In the genomic region with DNA sequence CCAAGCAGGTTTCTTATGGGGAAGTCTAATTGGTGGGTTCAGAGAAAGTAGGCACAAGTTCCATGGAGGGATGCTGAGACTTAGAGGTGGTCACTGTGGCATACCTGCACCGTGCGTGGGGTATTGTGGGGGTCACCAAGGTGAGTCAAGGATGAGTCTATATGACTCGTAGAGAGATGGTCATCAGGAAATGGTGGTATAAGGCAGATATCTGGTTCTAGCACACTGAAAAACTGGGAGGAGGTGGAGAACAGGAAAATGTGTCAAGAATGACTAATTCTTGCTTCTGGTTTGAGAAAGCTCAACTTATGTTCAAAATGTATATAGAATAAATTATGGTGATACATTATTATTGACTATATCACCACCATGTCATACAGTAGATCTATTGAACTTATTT, we compare ENCODE assay signal across 24 cellular contexts.
A peak's percentile ranks its signal among the peaks of the same experiment; 100 is the strongest.
DNase-seq lines count a peak whose midpoint lies in the region; ATAC-seq, FAIRE-seq and TF ChIP-seq lines count a peak whose summit lies in the region.
"Had no signal": no experiment of that assay in that cellular context is flagged by ENCODE, and none has a peak within 500 bp of the region (broad histone marks: within the 10 kb centered on the region; RNA-seq: fewer than 3 reads in every experiment).

No MANE protein-coding gene starts in this region.

- TF ChIP-seq CTCF in RWPE2 (IDR thresholded peaks at IDR 0.05; ENCODE audit: poor library complexity, severe bottlenecking) (no peak), epithelial cell of esophagus (IDR thresholded peaks at IDR 0.05; ENCODE audit: insufficient read depth, low read depth, low read length, missing control alignments) (no peak), psoas muscle (IDR thresholded peaks at IDR 0.05) (no peak)

- H3K36me3 ChIP-seq in RWPE2 (ENCODE audit: low read depth) = no peaks in the 10 kb centered on the region
- H3K36me3 ChIP-seq in psoas muscle (ENCODE audit: insufficient read depth in 1 of 2, low read depth in 1 of 2) = no peaks in the 10 kb centered on the region
- no peaks in the 10 kb centered on the region for H3K36me3 ChIP-seq in small intestine (ENCODE audit: control insufficient read depth in 2 of 2, insufficient read depth in 2 of 2, low read length in 2 of 2)
- H3K36me3 ChIP-seq: BLaER1 treated with 17β-estradiol and CSF1 and Interleukin-3, amounts not matched to agents 10 nM and 100 nM; HAP-1 had no signal

- H3K27ac ChIP-seq in RWPE2 (ENCODE audit: poor library complexity, severe bottlenecking) = no peak overlapping the region
- H3K27ac ChIP-seq in psoas muscle = no peak overlapping the region
- H3K27ac ChIP-seq in small intestine (ENCODE audit: low read depth in 1 of 2, low read length in 1 of 2) = no peak overlapping the region
- H3K27ac ChIP-seq: BLaER1 treated with 17β-estradiol and CSF1 and Interleukin-3, amounts not matched to agents 10 nM and 100 nM; GM23248; HL-60 had no signal

- no peak overlapping the region for H3K27ac Mint-ChIP-seq in T-helper 2 cell treated with Interferon-gamma antibody and Interleukin-4, amounts not matched to agents 5 μg/mL and 100 μg/mL, for 36 hours
- H3K27ac Mint-ChIP-seq: B cell; CD8-positive, alpha-beta T cell; IgD-negative memory B cell had no signal

- no peaks in the 10 kb centered on the region for H3K36me3 Mint-ChIP-seq in T-helper 2 cell treated with Interferon-gamma antibody and Interleukin-4, amounts not matched to agents 5 μg/mL and 100 μg/mL, for 36 hours (ENCODE audit: low read depth)
- H3K36me3 Mint-ChIP-seq: CD8-positive, alpha-beta T cell; IgD-negative memory B cell had no signal

- ATAC-seq in RWPE2 (ENCODE audit: low read depth) (peak; percentile 40; the same call in 2 of the 3 replicates), psoas muscle (no peak)
- ATAC-seq: CD8-positive, alpha-beta T cell; HepG2 had no signal

- intact Hi-C loops in psoas muscle (cut with DNase I) = no loop called here

- FAIRE-seq in small intestine (lab: Jason Lieb, UNC) = no peak
- FAIRE-seq: G401.6, GM12891, GM19239, HepG2 had no signal

- H3K4me1 ChIP-seq in RWPE2 (ENCODE audit: insufficient read depth, poor library complexity, severe bottlenecking) (no peaks in the 10 kb centered on the region), psoas muscle (no peaks in the 10 kb centered on the region), small intestine (ENCODE audit: control insufficient read depth in 2 of 2, insufficient read depth in 1 of 2, low read depth in 1 of 2, low read length in 1 of 2) (no peaks in the 10 kb centered on the region)
- H3K4me1 ChIP-seq: BLaER1 treated with 17β-estradiol and CSF1 and Interleukin-3, amounts not matched to agents 10 nM and 100 nM; HAP-1 had no signal

- H3K27me3 ChIP-seq in RWPE2 (ENCODE audit: insufficient read depth, poor library complexity, severe bottlenecking) (no peaks in the 10 kb centered on the region), psoas muscle (ENCODE audit: insufficient read depth in 3 of 3, low read length in 2 of 3) (no peaks in the 10 kb centered on the region), small intestine (ENCODE audit: control insufficient read depth in 2 of 2, insufficient read depth in 2 of 2, low read length in 2 of 2) (no peaks in the 10 kb centered on the region)
- H3K27me3 ChIP-seq: BLaER1 treated with 17β-estradiol and CSF1 and Interleukin-3, amounts not matched to agents 10 nM and 100 nM had no signal

- DNase-seq in ELR (ENCODE audit: low read depth) = peak; percentile 66
- peak; percentile 80 for DNase-seq in HT1080 (ENCODE audit: low read depth)
- no peak for DNase-seq in RWPE2 (ENCODE audit: low spot score)
- peak; percentile 38 for DNase-seq in epithelial cell of esophagus (ENCODE audit: low read depth)
- DNase-seq in T-helper 2 cell treated with Interferon-gamma antibody and Interleukin-4, amounts not matched to agents 5 μg/mL and 100 μg/mL, for 36 hours (ENCODE audit: low spot score) = no peak
- no peak for DNase-seq in psoas muscle
- no peak for DNase-seq in small intestine
- DNase-seq in SW480 (ENCODE audit: low spot score) = no peak
- DNase-seq: 8988T; Calu3; CD8-positive, alpha-beta T cell; DMS53; DND-41; EL; GM23248 had no signal

- no peaks in the 10 kb centered on the region for H3K4me1 Mint-ChIP-seq in T-helper 2 cell treated with Interferon-gamma antibody and Interleukin-4, amounts not matched to agents 5 μg/mL and 100 μg/mL, for 36 hours (ENCODE audit: low read depth)
- H3K4me1 Mint-ChIP-seq: B cell, IgD-negative memory B cell had no signal

- no peaks in the 10 kb centered on the region for H3K27me3 Mint-ChIP-seq in T-helper 2 cell treated with Interferon-gamma antibody and Interleukin-4, amounts not matched to agents 5 μg/mL and 100 μg/mL, for 36 hours (ENCODE audit: low read depth)
- H3K27me3 Mint-ChIP-seq: B cell, IgD-negative memory B cell had no signal

- H3K4me3 ChIP-seq in RWPE2 (ENCODE audit: severe bottlenecking) (no peak overlapping the region), epithelial cell of esophagus (ENCODE audit: low read length) (no peak overlapping the region), psoas muscle (no peak overlapping the region), small intestine (ENCODE audit: low read depth in 1 of 2, low read length in 2 of 2) (no peak overlapping the region)
- H3K4me3 ChIP-seq: BLaER1 treated with 17β-estradiol and CSF1 and Interleukin-3, amounts not matched to agents 10 nM and 100 nM; GM23248; HAP-1 had no signal

- H3K9me3 ChIP-seq in RWPE2 (ENCODE audit: severe bottlenecking) (no peaks in the 10 kb centered on the region), psoas muscle (no peaks in the 10 kb centered on the region), small intestine (ENCODE audit: control insufficient read depth, low read depth) (no peaks in the 10 kb centered on the region)
- H3K9me3 ChIP-seq: BLaER1 treated with 17β-estradiol and CSF1 and Interleukin-3, amounts not matched to agents 10 nM and 100 nM; HAP-1 had no signal

- no peak overlapping the region for H3K4me3 Mint-ChIP-seq in T-helper 2 cell treated with Interferon-gamma antibody and Interleukin-4, amounts not matched to agents 5 μg/mL and 100 μg/mL, for 36 hours
- H3K4me3 Mint-ChIP-seq: B cell; CD8-positive, alpha-beta T cell; IgD-negative memory B cell had no signal

- 87 to 93% (median 89%) methylated on average over 3 of the region's 3 CpGs for WGBS in psoas muscle, 3 donors
- 82 to 91% (median 85%) methylated on average over 3 of the region's 3 CpGs for WGBS in small intestine, 3 donors

- no peaks in the 10 kb centered on the region for H3K9me3 Mint-ChIP-seq in T-helper 2 cell treated with Interferon-gamma antibody and Interleukin-4, amounts not matched to agents 5 μg/mL and 100 μg/mL, for 36 hours
- H3K9me3 Mint-ChIP-seq: CD8-positive, alpha-beta T cell; IgD-negative memory B cell had no signal

Comparison
In these comparisons a context has a peak if more than half of its experiments do, and no peak if none do; other contexts are left out.
1. DNase-seq: peak in ELR (single experiment), HT1080 (single experiment) and epithelial cell of esophagus (single experiment); none in RWPE2 (single experiment), T-helper 2 cell treated with Interferon-gamma antibody and Interleukin-4, amounts not matched to agents 5 μg/mL and 100 μg/mL, for 36 hours (single experiment), psoas muscle (0 of 2), small intestine (single experiment) and SW480 (single experiment).